8 cellular contexts compared by ENCODE assay signal in the genomic region with DNA sequence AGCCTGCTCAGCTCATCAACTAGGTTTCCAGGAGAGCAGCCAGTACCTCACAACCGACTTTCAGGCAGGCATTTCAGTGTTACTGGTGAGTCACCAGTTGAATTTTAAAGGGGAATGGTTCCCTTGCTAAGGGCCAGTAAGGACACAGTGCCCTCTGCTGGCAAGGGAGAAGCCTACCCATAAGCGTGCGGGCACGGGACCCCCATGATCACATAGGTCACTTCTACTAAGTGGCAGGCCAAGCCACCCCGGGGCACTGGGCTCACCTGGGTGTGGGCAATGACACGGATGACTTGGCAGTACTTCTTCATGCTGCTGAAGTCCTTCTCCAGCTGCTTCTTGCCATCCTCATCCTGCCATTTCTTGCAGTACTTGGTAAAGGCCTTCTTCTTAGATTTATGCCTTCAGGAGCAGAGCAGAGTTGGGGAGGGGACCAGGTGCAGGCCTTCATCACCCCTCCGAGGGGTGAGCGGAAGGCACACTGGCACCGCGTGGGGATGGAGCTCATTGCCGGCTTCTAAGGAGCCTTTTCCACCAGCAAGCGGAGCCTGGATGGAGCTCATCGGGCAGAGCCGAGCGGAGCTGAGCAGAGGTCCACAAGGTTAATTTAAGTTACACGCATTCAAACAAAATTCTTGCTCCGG. TPM values are rescaled to one million over a fixed set of nuclear protein-coding genes. Genes with fewer than 3 reads are reported as not detected.
DNase-seq lines count a peak whose midpoint lies in the region; ATAC-seq, FAIRE-seq and TF ChIP-seq lines count a peak whose summit lies in the region.

No MANE protein-coding gene starts in this region.

- H4K20me1 ChIP-seq in osteoblast (ENCODE audit: insufficient read depth, low read length), result peaks cover 78% of the 10 kb centered on the region

- peaks cover 77% of the 10 kb centered on the region for H3K36me3 ChIP-seq in SJSA1
- H3K36me3 ChIP-seq in osteoblast (ENCODE audit: insufficient read depth, low read length), result peaks cover 71% of the 10 kb centered on the region
- H3K36me3 ChIP-seq in testis (ENCODE audit: low read depth, missing control alignments), result no peaks in the 10 kb centered on the region

- no peak for TF ChIP-seq POLR2A in testis (IDR thresholded peaks at IDR 0.05)

- peak overlapping the region; percentile 28; the same call in 1 of the 2 replicates for H3K27ac ChIP-seq in SJSA1
- H3K27ac ChIP-seq in osteoblast (ENCODE audit: low read depth, low read length), result peak overlapping the region; percentile 96
- H3K27ac ChIP-seq in testis, result peak overlapping the region in 1 of 2 donors; percentile 64

- peaks cover 27 to 38% (median 36%) of the 10 kb centered on the region in 3 donors for H3K4me1 Mint-ChIP-seq in IgD-negative memory B cell

- ATAC-seq in HG02623 (IDR thresholded peaks at IDR 0.05; ENCODE audit: unreplicated experiment), result no peak

- H3K79me2 ChIP-seq in osteoblast (ENCODE audit: insufficient read depth, low read length), result peaks cover 70% of the 10 kb centered on the region

- peak overlapping the region; percentile 78 to 96 (median 84) for H3K27ac Mint-ChIP-seq in IgD-negative memory B cell

- no peaks in the 10 kb centered on the region for H3K27me3 Mint-ChIP-seq in IgD-negative memory B cell

- DNase-seq in COLO829 (ENCODE audit: low spot score), result peak; percentile 85
- peak; percentile 89 to 90 for DNase-seq in SJSA1 (ENCODE audit: low read depth in 1 of 2, low spot score in 2 of 2)
- peak; percentile 43 to 57 (median 55) for DNase-seq in activated naive CD4-positive, alpha-beta T cell (lab: John Stamatoyannopoulos, UW)
- peak; percentile 55 to 71 for DNase-seq in frontal cortex (ENCODE audit: low spot score in 2 of 2)
- peak; percentile 96 for DNase-seq in osteoblast (ENCODE audit: insufficient read length, low spot score, missing footprints)
- peak; percentile 81 for DNase-seq in testis

- intact Hi-C loops in testis (cut with DNase I; ENCODE audit: low total_unique reads), result loop anchor here (10.0 kb wide), 1 partner anchor 208 kb away; the partner anchor contains the start of gene ATF4

- H3K9me3 ChIP-seq in SJSA1 (replicated peaks) (no peaks in the 10 kb centered on the region), osteoblast (ENCODE audit: low read depth, low read length) (no peaks in the 10 kb centered on the region), testis (no peaks in the 10 kb centered on the region)

- H2AFZ ChIP-seq in osteoblast (ENCODE audit: low read length), result no peak overlapping the region

- FAIRE-seq in frontal cortex (lab: Jason Lieb, UNC), result no peak

- WGBS in testis, 2 donors, result 30 to 61% methylated on average over 17 of the region's 17 CpGs

- no peaks in the 10 kb centered on the region for H3K9me3 Mint-ChIP-seq in IgD-negative memory B cell

- H3K27me3 ChIP-seq in SJSA1 (replicated peaks) (no peaks in the 10 kb centered on the region), osteoblast (ENCODE audit: insufficient read depth, low read length) (no peaks in the 10 kb centered on the region), testis (no peaks in the 10 kb centered on the region)

- TF ChIP-seq CTCF in osteoblast (IDR thresholded peaks at IDR 0.05; ENCODE audit: extremely low read depth, low read depth, low read length) (peak; percentile 92), testis (IDR thresholded peaks at IDR 0.05) (peak; percentile 75 to 84 (median 78))

- peak overlapping the region; percentile 56 for H3K4me3 ChIP-seq in SJSA1
- peak overlapping the region; percentile 100 for H3K4me3 ChIP-seq in osteoblast (ENCODE audit: insufficient read depth, low read length)
- no peak overlapping the region for H3K4me3 ChIP-seq in testis

- peak overlapping the region; percentile 96 for H3K4me2 ChIP-seq in osteoblast (ENCODE audit: insufficient read depth, low read length)

- peak overlapping the region; percentile 34 to 100 (median 82) for H3K4me3 Mint-ChIP-seq in IgD-negative memory B cell

- H3K36me3 Mint-ChIP-seq in IgD-negative memory B cell, result peaks cover 4% of the 10 kb centered on the region

- H3K4me1 ChIP-seq in SJSA1 (replicated peaks) (peaks cover 52% of the 10 kb centered on the region), osteoblast (ENCODE audit: insufficient read depth, low read length) (peaks cover 40% of the 10 kb centered on the region), testis (peaks cover 50% of the 10 kb centered on the region)

RNA-seq across cellular contexts. Expression of gene RPL3, which starts 2.9 kb away (rescaled TPM):
- polyA plus RNA-seq in IgD-negative memory B cell (4,030 TPM), testis (ENCODE audit: insufficient read depth, low read depth, low replicate concordance) (2,042 TPM)
- 1,074 and 1,435 TPM in 2 replicates for total RNA-seq in SJSA1 (2014; rRNA removed; shearing (Covaris generic))
- total RNA-seq in frontal cortex (1,897 TPM), osteoblast (1,858 and 2,119 TPM in 2 replicates), testis (1,000 to 10,000 TPM; 1,087 to 2,075 TPM)

RNA-seq across cellular contexts. Expression of gene SYNGR1, which starts 33.2 kb away (rescaled TPM):
- polyA plus RNA-seq in IgD-negative memory B cell (9.1 TPM), testis (ENCODE audit: insufficient read depth, low read depth, low replicate concordance) (46.8 TPM)
- total RNA-seq in SJSA1 (2014; rRNA removed; shearing (Covaris generic)), result 8.4 and 18.6 TPM in 2 replicates
- total RNA-seq in frontal cortex (50.1 TPM), osteoblast (2.1 and 3.6 TPM in 2 replicates), testis (10 to 100 TPM; 20.4 to 32.5 TPM)

Comparison
In these comparisons a context has a peak if more than half of its experiments do, and no peak if none do; other contexts are left out.
1. H3K4me3 ChIP-seq: peak in SJSA1 (single experiment) and osteoblast (single experiment); none in testis (0 of 2).
2. Peak in every context shown above with its lines, with median percentiles within 50 percentile points of each other: DNase-seq.